ENCODE assay signal across 9 cellular contexts in the genomic region with DNA sequence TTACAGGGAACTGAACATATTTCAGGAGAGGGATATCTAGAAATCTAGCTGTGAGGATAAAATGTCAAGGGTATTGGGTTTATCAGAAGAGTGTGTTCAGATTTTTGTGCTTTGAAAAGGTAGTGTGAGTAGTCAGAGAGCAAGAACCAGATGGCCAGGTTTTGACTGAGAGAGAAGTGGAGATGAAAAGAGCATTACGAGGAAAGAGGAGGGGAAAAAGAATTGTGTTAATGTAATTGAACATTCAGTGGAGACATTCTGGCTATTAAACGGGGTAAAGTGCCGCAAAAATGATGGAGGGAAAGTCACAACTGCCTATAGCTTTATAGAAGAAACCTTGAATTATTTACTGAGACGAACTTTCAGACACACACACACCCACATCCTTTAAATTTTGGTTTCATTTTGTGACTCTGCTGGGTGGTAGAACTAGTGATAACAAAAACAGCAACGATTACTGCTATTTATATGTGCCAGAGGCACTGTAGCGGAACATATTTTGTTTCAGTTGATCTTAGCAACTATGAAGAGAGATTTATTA.
DNase-seq lines count a peak whose midpoint lies in the region; ATAC-seq and TF ChIP-seq lines count a peak whose summit lies in the region.
"Had no signal": no experiment of that assay in that cellular context is flagged by ENCODE, and none has a peak within 500 bp of the region (broad histone marks: within the 10 kb centered on the region; RNA-seq: fewer than 3 reads in every experiment).

No MANE protein-coding gene starts in this region.

- H3K27ac ChIP-seq in caudate nucleus (ENCODE audit: low read depth, low read length), result peak overlapping the region; percentile 19
- peak overlapping the region; percentile 89 for H3K27ac ChIP-seq in osteoblast (ENCODE audit: low read depth, low read length)

- peak overlapping the region; percentile 72 for H3K4me3 ChIP-seq in osteoblast (ENCODE audit: insufficient read depth, low read length)
- H3K4me3 ChIP-seq: lung had no signal

- no peak for TF ChIP-seq CTCF in osteoblast (IDR thresholded peaks at IDR 0.05; ENCODE audit: extremely low read depth, low read depth, low read length)

- peak; percentile 91 for ATAC-seq in GM19372 (IDR thresholded peaks at IDR 0.05; ENCODE audit: low read depth, unreplicated experiment)
- ATAC-seq in HG03520 (IDR thresholded peaks at IDR 0.05; ENCODE audit: unreplicated experiment), result peak; percentile 82

- no peaks in the 10 kb centered on the region for H3K36me3 ChIP-seq in osteoblast (ENCODE audit: insufficient read depth, low read length)

- H3K4me2 ChIP-seq in osteoblast (ENCODE audit: insufficient read depth, low read length), result peak overlapping the region; percentile 95

- H3K4me1 ChIP-seq in osteoblast (ENCODE audit: insufficient read depth, low read length), result peaks cover 24% of the 10 kb centered on the region

- no peaks in the 10 kb centered on the region for H3K9me3 ChIP-seq in osteoblast (ENCODE audit: low read depth, low read length)

- no peaks in the 10 kb centered on the region for H4K20me1 ChIP-seq in osteoblast (ENCODE audit: insufficient read depth, low read length)

- peak; percentile 8 for DNase-seq in CD1c-positive myeloid dendritic cell (ENCODE audit: extremely low spot score)
- no peak for DNase-seq in caudate nucleus (lab: John Stamatoyannopoulos, UW)
- DNase-seq in osteoblast (ENCODE audit: insufficient read length, low spot score, missing footprints), result peak; percentile 56
- no peak for DNase-seq in effector CD8-positive, alpha-beta T cell (lab: John Stamatoyannopoulos, UW)
- no peak for DNase-seq in hepatic stellate cell (ENCODE audit: low spot score)
- no peak for DNase-seq in stimulated activated CD8-positive, alpha-beta memory T cell treated with anti-CD3 and anti-CD28 coated beads, Interleukin-4, amount 100 ng/mL, for 48 hours

- peaks cover 2% of the 10 kb centered on the region for H3K79me2 ChIP-seq in osteoblast (ENCODE audit: insufficient read depth, low read length)

- no peaks in the 10 kb centered on the region for H3K27me3 ChIP-seq in osteoblast (ENCODE audit: insufficient read depth, low read length)

- peak overlapping the region; percentile 78 for H2AFZ ChIP-seq in osteoblast (ENCODE audit: low read length)

Comparison
In these comparisons a context has a peak if more than half of its experiments do, and no peak if none do; other contexts are left out.
1. DNase-seq: peak in CD1c-positive myeloid dendritic cell (single experiment) and osteoblast (single experiment); none in caudate nucleus (0 of 61), effector CD8-positive, alpha-beta T cell (single experiment), hepatic stellate cell (single experiment) and stimulated activated CD8-positive, alpha-beta memory T cell treated with anti-CD3 and anti-CD28 coated beads, Interleukin-4, amount 100 ng/mL, for 48 hours (single experiment).